In genomic region chr1:40153073-40153770, GRCh38 we compare ENCODE assay signal across 2 cellular contexts.
TF ChIP-seq lines count a peak whose summit lies in the region.

No MANE protein-coding gene starts in this region.

TF ChIP-seq in IMR-90, 13 proteins besides CTCF, POLR2A, EP300 and RAD21:
- no peak for TF ChIP-seq MAZ (IDR thresholded peaks at IDR 0.05; ENCODE audit: borderline replicate concordance, low read depth, low read length)
- TF ChIP-seq SMC3 (IDR thresholded peaks at IDR 0.05; ENCODE audit: low read depth, low read length), result peak; percentile 77
- no peak for TF ChIP-seq RFX5 (IDR thresholded peaks at IDR 0.05; ENCODE audit: low read depth, low read length)
- TF ChIP-seq MAFK (IDR thresholded peaks at IDR 0.05; ENCODE audit: low read depth, low read length), result no peak
- no peak for TF ChIP-seq RCOR1 (IDR thresholded peaks at IDR 0.05; ENCODE audit: insufficient replicate concordance, low read length)
- no peak for TF ChIP-seq MXI1 (IDR thresholded peaks at IDR 0.05; ENCODE audit: borderline replicate concordance, low read depth, low read length)

TF ChIP-seq in HepG2, 621 proteins besides CTCF, POLR2A, EP300 and RAD21 (continues in another document):
- TF ChIP-seq ZNF503 (CRISPR knock-in tag; IDR thresholded peaks at IDR 0.05), result no peak
- TF ChIP-seq ZNF142 (CRISPR knock-in tag; IDR thresholded peaks at IDR 0.05), result no peak
- TF ChIP-seq RERE (CRISPR knock-in tag; IDR thresholded peaks at IDR 0.05; ENCODE audit: low read depth), result 0 out of 2 replicates have a peak, but pooled peaks have one; percentile 16
- TF ChIP-seq SMC3 (IDR thresholded peaks at IDR 0.05; ENCODE audit: low read length), result peak; percentile 53
- no peak for TF ChIP-seq POLR2AphosphoS2 (IDR thresholded peaks at IDR 0.05; ENCODE audit: low read depth, low read length)
- no peak for TF ChIP-seq SIN3B (IDR thresholded peaks at IDR 0.05; ENCODE audit: low read length)
- no peak for TF ChIP-seq ZNF30 (CRISPR knock-in tag; IDR thresholded peaks at IDR 0.05)
- no peak for TF ChIP-seq SRSF9 (IDR thresholded peaks at IDR 0.05; ENCODE audit: borderline replicate concordance, insufficient read depth, low read depth, low read length, poor library complexity, severe bottlenecking)
- no peak for TF ChIP-seq REST (IDR thresholded peaks at IDR 0.05; ENCODE audit: borderline replicate concordance in 1 of 2, low read depth in 1 of 2, low read length in 2 of 2)
- TF ChIP-seq TFE3 (CRISPR knock-in tag; IDR thresholded peaks at IDR 0.05), result 0 out of 2 replicates have a peak, but pooled peaks have one; percentile 28
- TF ChIP-seq STAG1 (CRISPR knock-in tag; IDR thresholded peaks at IDR 0.05), result peak; percentile 80
- TF ChIP-seq THRA (CRISPR knock-in tag; IDR thresholded peaks at IDR 0.05; ENCODE audit: borderline replicate concordance), result no peak
- TF ChIP-seq JUNB (CRISPR knock-in tag; IDR thresholded peaks at IDR 0.05; ENCODE audit: borderline replicate concordance), result no peak
- TF ChIP-seq ZBTB44 (CRISPR knock-in tag; IDR thresholded peaks at IDR 0.05), result no peak; the same call in 1 of the 2 replicates
- TF ChIP-seq SUZ12 (IDR thresholded peaks at IDR 0.05; ENCODE audit: low read depth, low read length), result no peak
- TF ChIP-seq LRRFIP1 (CRISPR knock-in tag; conservative IDR thresholded peaks at IDR 0.05), result no peak
- TF ChIP-seq MXD4 (CRISPR knock-in tag; IDR thresholded peaks at IDR 0.05), result 0 out of 2 replicates have a peak, but pooled peaks have one; percentile 16
- no peak for TF ChIP-seq ZNF788 (CRISPR knock-in tag; IDR thresholded peaks at IDR 0.05; ENCODE audit: borderline replicate concordance)
- no peak for TF ChIP-seq ZNF329 (CRISPR knock-in tag; IDR thresholded peaks at IDR 0.05; ENCODE audit: low read depth)
- no peak for TF ChIP-seq ZFX (CRISPR knock-in tag; IDR thresholded peaks at IDR 0.05; ENCODE audit: low read depth)
- TF ChIP-seq ZNF446 (CRISPR knock-in tag; IDR thresholded peaks at IDR 0.05), result no peak
- no peak for TF ChIP-seq CREB1 (IDR thresholded peaks at IDR 0.05)
- TF ChIP-seq CREB1 (CRISPR knock-in tag; IDR thresholded peaks at IDR 0.05), result peak; percentile 45; the same call in 1 of the 2 replicates
- peak; percentile 26; the same call in 1 of the 2 replicates for TF ChIP-seq FOXA3 (CRISPR knock-in tag; IDR thresholded peaks at IDR 0.05)
